ENCODE assay signal across 13 cellular contexts in the genomic region with DNA sequence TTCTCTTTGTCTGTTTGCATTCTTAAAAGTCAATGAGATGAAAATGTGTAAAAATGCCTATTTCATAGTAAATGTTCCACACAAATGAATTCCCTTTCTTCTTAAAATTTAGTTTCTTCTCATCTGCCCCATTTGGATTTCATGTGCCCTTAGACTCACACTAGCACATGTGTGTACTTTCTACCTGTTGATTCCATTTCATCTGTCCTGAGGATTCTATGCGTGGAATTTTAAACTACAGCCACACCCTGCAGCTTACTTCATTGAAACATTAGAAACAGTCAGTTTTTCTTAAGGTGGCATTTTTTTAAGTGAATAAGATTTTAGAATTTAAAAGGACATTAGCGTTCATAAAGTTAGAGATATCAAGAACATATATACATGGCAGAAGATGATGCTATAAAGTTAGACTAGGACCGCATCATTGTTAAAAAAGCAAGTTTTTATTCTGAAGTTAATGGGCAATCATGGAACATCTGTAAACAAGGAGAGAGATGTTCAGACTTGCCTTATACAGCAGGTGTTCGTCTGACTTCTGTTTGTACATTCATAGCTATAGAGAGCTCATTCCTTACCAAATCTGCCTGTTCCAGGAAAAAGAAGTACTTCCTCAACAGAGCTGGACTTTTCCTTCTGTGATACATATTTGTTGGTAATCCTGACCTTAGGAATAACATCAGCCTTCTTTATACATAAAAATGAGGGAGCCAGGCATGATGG.
"Had no signal": no experiment of that assay in that cellular context is flagged by ENCODE, and none has a peak within 500 bp of the region (broad histone marks: within the 10 kb centered on the region; RNA-seq: fewer than 3 reads in every experiment).

No MANE protein-coding gene starts in this region.

- H3K4me3 Mint-ChIP-seq: activated CD8-positive, alpha-beta T cell treated with anti-CD3 and anti-CD28 coated beads for 36 hours; activated T-cell treated with anti-CD3 and anti-CD28 coated beads, Interleukin-2, amount 50 U/mL, for 72 hours had no signal

- H3K27ac Mint-ChIP-seq: activated CD8-positive, alpha-beta T cell treated with anti-CD3 and anti-CD28 coated beads for 36 hours; activated T-cell treated with anti-CD3 and anti-CD28 coated beads, Interleukin-2, amount 50 U/mL, for 72 hours had no signal

- DNase-seq: activated CD4-positive, alpha-beta T cell treated with anti-CD3 and anti-CD28 coated beads for 4 hours; activated CD8-positive, alpha-beta memory T cell treated with anti-CD3 and anti-CD28 coated beads, Interleukin-2, amount 50 U/mL, for 4 hours; activated CD8-positive, alpha-beta T cell treated with anti-CD3 and anti-CD28 coated beads for 36 hours; activated T-cell treated with anti-CD3 and anti-CD28 coated beads, Interleukin-2, amount 50 U/mL, for 72 hours; caudate nucleus; colonic mucosa; effector CD4-positive, alpha-beta T cell; stimulated activated CD4-positive, alpha-beta T cell treated with anti-CD3 and anti-CD28 coated beads, Interleukin-4, amount 100 ng/mL, for 4 hours; stomach; uterus had no signal

- H3K4me3 ChIP-seq: colonic mucosa, hepatocyte, skin epidermis, stomach, uterus had no signal

- H3K27me3 ChIP-seq: colonic mucosa, hepatocyte, neutrophil, stomach, uterus had no signal

- H3K36me3 ChIP-seq: colonic mucosa, neutrophil, stomach, uterus had no signal

- H3K27ac ChIP-seq: colonic mucosa, hepatocyte, neutrophil, skin epidermis, stomach, uterus had no signal

- H3K27me3 Mint-ChIP-seq: activated CD8-positive, alpha-beta T cell treated with anti-CD3 and anti-CD28 coated beads for 36 hours had no signal

- H3K9me3 Mint-ChIP-seq: activated CD8-positive, alpha-beta T cell treated with anti-CD3 and anti-CD28 coated beads for 36 hours; activated T-cell treated with anti-CD3 and anti-CD28 coated beads, Interleukin-2, amount 50 U/mL, for 72 hours had no signal

- H3K4me1 ChIP-seq: uterus had no signal

- H3K9me3 ChIP-seq: colonic mucosa, neutrophil, stomach, uterus had no signal

- ATAC-seq: activated CD8-positive, alpha-beta T cell treated with anti-CD3 and anti-CD28 coated beads for 36 hours; activated T-cell treated with anti-CD3 and anti-CD28 coated beads, Interleukin-2, amount 50 U/mL, for 72 hours had no signal
